20 cellular contexts compared by ENCODE assay signal in the genomic region with DNA sequence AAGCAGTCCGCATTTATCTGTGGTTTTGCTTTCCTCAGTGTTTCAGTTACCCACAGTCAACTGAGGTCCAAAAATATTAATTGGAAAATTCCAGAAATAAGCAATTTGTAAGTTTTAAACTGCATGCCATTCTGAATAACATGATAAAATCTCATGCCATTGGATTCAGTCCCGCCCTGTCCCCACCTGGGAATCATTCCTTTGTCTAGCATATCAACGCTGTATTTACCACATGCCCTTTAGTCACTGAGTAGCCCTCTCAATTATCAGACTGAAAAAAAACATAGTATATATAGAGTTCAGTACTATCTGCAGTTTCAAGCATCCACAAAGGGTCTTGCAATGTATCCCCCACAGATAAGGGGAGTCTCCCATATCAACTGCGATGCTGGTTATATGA. TPM values are rescaled to one million over a fixed set of nuclear protein-coding genes. Genes with fewer than 3 reads are reported as not detected.
DNase-seq lines count a peak whose midpoint lies in the region; ATAC-seq, FAIRE-seq and TF ChIP-seq lines count a peak whose summit lies in the region.
"Had no signal": no experiment of that assay in that cellular context is flagged by ENCODE, and none has a peak within 500 bp of the region (broad histone marks: within the 10 kb centered on the region; RNA-seq: fewer than 3 reads in every experiment).

No MANE protein-coding gene starts in this region.

- H3K27me3 Mint-ChIP-seq in activated CD8-positive, alpha-beta T cell treated with anti-CD3 and anti-CD28 coated beads for 36 hours = no peaks in the 10 kb centered on the region
- no peaks in the 10 kb centered on the region for H3K27me3 Mint-ChIP-seq in activated CD8-positive, alpha-beta T cell treated with anti-CD3 and anti-CD28 coated beads, Interleukin-2, amount 10 ng/mL, durations not matched to agents 7 days and 5 days (ENCODE audit: low read depth)
- H3K27me3 Mint-ChIP-seq in osteocyte (ENCODE audit: unreplicated experiment) = no peaks in the 10 kb centered on the region
- no peaks in the 10 kb centered on the region for H3K27me3 Mint-ChIP-seq in nephron progenitor cell (ENCODE audit: low read depth, poor library complexity)

- no peaks in the 10 kb centered on the region for H3K9me2 ChIP-seq in MM.1S (replicated peaks; ENCODE audit: insufficient read depth, low read length)

- H2AFZ ChIP-seq in MM.1S (ENCODE audit: low read length) (no peak overlapping the region), K562 (ENCODE audit: low read depth, low read length) (no peak overlapping the region)

- no peak for DNase-seq in activated CD8-positive, alpha-beta T cell treated with anti-CD3 and anti-CD28 coated beads for 36 hours
- no peak for DNase-seq in activated CD8-positive, alpha-beta T cell treated with anti-CD3 and anti-CD28 coated beads, Interleukin-2, amount 10 ng/mL, durations not matched to agents 7 days and 5 days
- no peak for DNase-seq in MM.1S
- no peak for DNase-seq in K562 (ENCODE audit: extremely low read depth in 1 of 4, low spot score in 3 of 4)
- DNase-seq in osteocyte (ENCODE audit: extremely low spot score, unreplicated experiment) = no peak
- DNase-seq in hippocampal formation (lab: John Stamatoyannopoulos, UW) = no peak
- no peak for DNase-seq in nephron progenitor cell
- DNase-seq in GM19238 (ENCODE audit: insufficient read length, low spot score) = no peak
- DNase-seq: activated CD4-positive, alpha-beta T cell treated with anti-CD3 and anti-CD28 coated beads, Interleukin-2, amount 50 U/mL, for 48 hours; activated T-cell treated with anti-CD3 and anti-CD28 coated beads for 4 hours; BE2C; dermis blood vessel endothelial cell; DMS 273 treated with DMSO at 0.1 percent for 48 hours; heart right ventricle; mucosa of descending colon; NCI-H1694; NCI-H748 treated with DMSO at 0.1 percent for 48 hours; stimulated activated CD4-positive, alpha-beta T cell treated with anti-CD3 and anti-CD28 coated beads, Interleukin-12 subunit alpha, Interleukin-12 subunit beta, amount 100 ng/mL, for 4 hours had no signal

- no peak for FAIRE-seq in K562 (lab: Jason Lieb, UNC)
- FAIRE-seq: A204.1, GM18507 had no signal

- CTCF ChIA-PET in activated CD8-positive, alpha-beta T cell treated with anti-CD3 and anti-CD28 coated beads for 36 hours (lab: Charles Lee) = interaction anchor here (1.1 to 2.7 kb wide), 5 partner anchors 9 to 77 kb away, joined by 3 to 10 read pairs (median 6); no protein-coding TSS in a partner anchor
- CTCF ChIA-PET in activated CD8-positive, alpha-beta T cell treated with anti-CD3 and anti-CD28 coated beads, Interleukin-2, amount 10 ng/mL, durations not matched to agents 7 days and 5 days (lab: Charles Lee) = interaction anchor here (1.1 to 3.5 kb wide), 6 partner anchors 9 to 32 kb away, joined by 3 to 16 read pairs (median 4); no protein-coding TSS in a partner anchor
- CTCF ChIA-PET in K562 (lab: Yijun Ruan, JAX; ENCODE audit: low intra/inter-chr PET ratio) = no interaction called here

- TF ChIP-seq CTCF in activated CD8-positive, alpha-beta T cell treated with anti-CD3 and anti-CD28 coated beads for 36 hours (IDR thresholded peaks at IDR 0.05) = no peak
- TF ChIP-seq CTCF in MM.1S (IDR thresholded peaks at IDR 0.05; ENCODE audit: low read length) (no peak), K562 (IDR thresholded peaks at IDR 0.05 in 2 of 3, conservative IDR thresholded peaks at IDR 0.05 in 1 of 3; ENCODE audit: insufficient read depth in 2 of 3, low read depth in 1 of 3, low read length in 3 of 3) (no peak), osteocyte (IDR thresholded peaks at IDR 0.05) (no peak), nephron progenitor cell (IDR thresholded peaks at IDR 0.05) (no peak)

- intact Hi-C loops in activated CD8-positive, alpha-beta T cell treated with anti-CD3 and anti-CD28 coated beads for 36 hours (cut with micrococcal nuclease) = no loop called here
- intact Hi-C loops in K562 (cut with micrococcal nuclease) = no loop called here

- H4K20me1 ChIP-seq in MM.1S (ENCODE audit: insufficient read depth, low read length) (no peaks in the 10 kb centered on the region), K562 (replicated peaks; ENCODE audit: control insufficient read depth, insufficient read depth, low read length) (no peaks in the 10 kb centered on the region)

- peaks cover 92% of the 10 kb centered on the region for H3K79me2 ChIP-seq in MM.1S (ENCODE audit: low read length)
- peaks cover 94% of the 10 kb centered on the region for H3K79me2 ChIP-seq in K562 (ENCODE audit: control insufficient read depth, insufficient read depth, low read length)

- H3K27ac Mint-ChIP-seq in activated CD8-positive, alpha-beta T cell treated with anti-CD3 and anti-CD28 coated beads for 36 hours = peak overlapping the region; percentile 75
- H3K27ac Mint-ChIP-seq in activated CD8-positive, alpha-beta T cell treated with anti-CD3 and anti-CD28 coated beads, Interleukin-2, amount 10 ng/mL, durations not matched to agents 7 days and 5 days = no peak overlapping the region
- H3K27ac Mint-ChIP-seq in osteocyte (ENCODE audit: unreplicated experiment) (peak overlapping the region; percentile 88), nephron progenitor cell (no peak overlapping the region)

- TF ChIP-seq EP300 in K562 (IDR thresholded peaks at IDR 0.05; ENCODE audit: low read length) = no peak

- ATAC-seq in activated CD8-positive, alpha-beta T cell treated with anti-CD3 and anti-CD28 coated beads for 36 hours = no peak
- no peak for ATAC-seq in activated CD8-positive, alpha-beta T cell treated with anti-CD3 and anti-CD28 coated beads, Interleukin-2, amount 10 ng/mL, durations not matched to agents 7 days and 5 days
- ATAC-seq in K562 = peak; percentile 18
- ATAC-seq: mucosa of descending colon had no signal

- H3K4me3 ChIP-seq in MM.1S (ENCODE audit: low read length) (no peak overlapping the region), K562 (no peak overlapping the region)
- H3K4me3 ChIP-seq: heart right ventricle, mucosa of descending colon had no signal

- H3K27me3 ChIP-seq in MM.1S (replicated peaks; ENCODE audit: insufficient read depth, low read length) = no peaks in the 10 kb centered on the region
- H3K27me3 ChIP-seq in K562 (ENCODE audit: control insufficient read depth in 2 of 2, insufficient read depth in 2 of 2, low read length in 2 of 2) = no peaks in the 10 kb centered on the region
- H3K27me3 ChIP-seq: BE2C, heart right ventricle had no signal

- 55% methylated on average over 4 of the region's 4 CpGs for whole genome bisulfite sequencing in K562 (ENCODE audit: insufficient coverage, low coverage, missing lambda C conversion rate)

- POLR2A ChIA-PET in activated CD8-positive, alpha-beta T cell treated with anti-CD3 and anti-CD28 coated beads for 36 hours (lab: Charles Lee) = interaction anchor here (1.0 to 2.1 kb wide), 2 partner anchors 9 to 17 kb away, joined by 3 to 11 read pairs; a partner anchor contains a TSS
- POLR2A ChIA-PET in activated CD8-positive, alpha-beta T cell treated with anti-CD3 and anti-CD28 coated beads, Interleukin-2, amount 10 ng/mL, durations not matched to agents 7 days and 5 days (lab: Charles Lee) = interaction anchor here (0.7 to 4.0 kb wide), 4 partner anchors 8 to 80 kb away, joined by 3 to 20 read pairs (median 4); a partner anchor contains a TSS
- POLR2A ChIA-PET in K562 (lab: Yijun Ruan, JAX) = interaction anchor here (1.0 to 3.9 kb wide), 4 partner anchors 9 to 16 kb away, joined by 5 to 28 read pairs (median 8); a partner anchor contains a TSS

- H3K36me3 ChIP-seq in MM.1S (replicated peaks; ENCODE audit: insufficient read depth, low read length) (no peaks in the 10 kb centered on the region), K562 (ENCODE audit: control insufficient read depth, insufficient read depth, low read length) (peaks cover 76% of the 10 kb centered on the region)
- H3K36me3 ChIP-seq: BE2C had no signal

- in situ Hi-C loops in K562 (cut with MboI) = no loop called here

- no peaks in the 10 kb centered on the region for H3K9me1 ChIP-seq in K562 (ENCODE audit: control insufficient read depth, insufficient read depth, low read length)

- H3K9ac ChIP-seq in MM.1S (ENCODE audit: low read length) = no peak overlapping the region
- no peak overlapping the region for H3K9ac ChIP-seq in K562 (ENCODE audit: insufficient read depth in 1 of 2, low read depth in 2 of 2, low read length in 2 of 2)

- H3K36me3 Mint-ChIP-seq in activated CD8-positive, alpha-beta T cell treated with anti-CD3 and anti-CD28 coated beads for 36 hours (ENCODE audit: low read depth) = peaks cover 53% of the 10 kb centered on the region
- peaks cover 59% of the 10 kb centered on the region for H3K36me3 Mint-ChIP-seq in activated CD8-positive, alpha-beta T cell treated with anti-CD3 and anti-CD28 coated beads, Interleukin-2, amount 10 ng/mL, durations not matched to agents 7 days and 5 days (ENCODE audit: low read depth)
- H3K36me3 Mint-ChIP-seq in osteocyte (ENCODE audit: unreplicated experiment) = peaks cover 11% of the 10 kb centered on the region
- peaks cover 54% of the 10 kb centered on the region for H3K36me3 Mint-ChIP-seq in nephron progenitor cell (ENCODE audit: low read depth)

- H3K4me1 ChIP-seq in MM.1S (ENCODE audit: low read length) (peaks cover 25% of the 10 kb centered on the region), K562 (replicated peaks in 1 of 2; ENCODE audit: control insufficient read depth in 2 of 2, insufficient read depth in 2 of 2, low read length in 2 of 2) (peaks cover under 1 to 32% of the 10 kb centered on the region in 2 experiments; a peak in 2 of 5 replicates)
- H3K4me1 ChIP-seq: BE2C had no signal

- peaks cover 3% of the 10 kb centered on the region for H3K9me3 Mint-ChIP-seq in activated CD8-positive, alpha-beta T cell treated with anti-CD3 and anti-CD28 coated beads for 36 hours
- no peaks in the 10 kb centered on the region for H3K9me3 Mint-ChIP-seq in activated CD8-positive, alpha-beta T cell treated with anti-CD3 and anti-CD28 coated beads, Interleukin-2, amount 10 ng/mL, durations not matched to agents 7 days and 5 days (ENCODE audit: insufficient read depth)
- peaks cover 4% of the 10 kb centered on the region for H3K9me3 Mint-ChIP-seq in osteocyte (ENCODE audit: unreplicated experiment)
- H3K9me3 Mint-ChIP-seq in nephron progenitor cell = no peaks in the 10 kb centered on the region

- peaks cover 5% of the 10 kb centered on the region; the same call in 1 of the 2 replicates for H3F3A ChIP-seq in MM.1S (ENCODE audit: insufficient read depth, low read length)

- no peak for TF ChIP-seq POLR2A in K562 (conservative IDR thresholded peaks at IDR 0.05)

- no peak overlapping the region for H3K4me3 Mint-ChIP-seq in activated CD8-positive, alpha-beta T cell treated with anti-CD3 and anti-CD28 coated beads for 36 hours
- no peak overlapping the region for H3K4me3 Mint-ChIP-seq in activated CD8-positive, alpha-beta T cell treated with anti-CD3 and anti-CD28 coated beads, Interleukin-2, amount 10 ng/mL, durations not matched to agents 7 days and 5 days
- no peak overlapping the region for H3K4me3 Mint-ChIP-seq in osteocyte (ENCODE audit: unreplicated experiment)
- H3K4me3 Mint-ChIP-seq in nephron progenitor cell = no peak overlapping the region

- peak overlapping the region; percentile 25; the same call in 1 of the 2 replicates for H3K27ac ChIP-seq in MM.1S (ENCODE audit: low read length)
- H3K27ac ChIP-seq in K562 (ENCODE audit: extremely low read depth, low read depth, low read length) = peak overlapping the region; percentile 26; the same call in 2 of the 3 replicates

- H3K4me2 ChIP-seq in MM.1S (ENCODE audit: low read depth, low read length) (peak overlapping the region; percentile 57; the same call in 1 of the 2 replicates), K562 (ENCODE audit: insufficient read depth, low read length) (no peak overlapping the region)

- BruUV-seq in K562 (replicated peaks; lab: Mats Ljungman, UMichigan) = no TSS peak

- H3K9me3 ChIP-seq in MM.1S (replicated peaks; ENCODE audit: insufficient read depth, low read length) (no peaks in the 10 kb centered on the region), K562 (replicated peaks; ENCODE audit: control insufficient read depth, insufficient read depth, low read depth, low read length) (no peaks in the 10 kb centered on the region)
- H3K9me3 ChIP-seq: BE2C, heart right ventricle, mucosa of descending colon had no signal

- peaks cover 74% of the 10 kb centered on the region for H3K4me1 Mint-ChIP-seq in activated CD8-positive, alpha-beta T cell treated with anti-CD3 and anti-CD28 coated beads for 36 hours (ENCODE audit: low read depth)
- peaks cover 55% of the 10 kb centered on the region for H3K4me1 Mint-ChIP-seq in activated CD8-positive, alpha-beta T cell treated with anti-CD3 and anti-CD28 coated beads, Interleukin-2, amount 10 ng/mL, durations not matched to agents 7 days and 5 days (ENCODE audit: low read depth)
- H3K4me1 Mint-ChIP-seq in osteocyte (ENCODE audit: unreplicated experiment) (peaks cover 44% of the 10 kb centered on the region), nephron progenitor cell (peaks cover 18% of the 10 kb centered on the region)

- no peak for TF ChIP-seq RAD21 in K562 (CRISPR knock-in tag; conservative IDR thresholded peaks at IDR 0.05 in 1 of 2, IDR thresholded peaks at IDR 0.05 in 1 of 2)

RNA-seq across cellular contexts. Expression of a gene that starts 17.1 kb away (rescaled TPM):
- 10 to 100 TPM; 53.3 to 56.2 TPM for total RNA-seq in activated CD8-positive, alpha-beta T cell treated with anti-CD3 and anti-CD28 coated beads for 36 hours
- 10 to 100 TPM; 50.0 to 53.4 TPM for total RNA-seq in activated CD8-positive, alpha-beta T cell treated with anti-CD3 and anti-CD28 coated beads, Interleukin-2, amount 10 ng/mL, durations not matched to agents 7 days and 5 days
- total RNA-seq in K562 (2011; cell fraction: chromatin; rRNA removed; ENCODE audit: low replicate concordance) = 23.7 and 84.5 TPM in 2 replicates
- total RNA-seq in K562 (2011; cell fraction: nucleolus; rRNA removed) = 11.0 and 16.3 TPM in 2 replicates
- total RNA-seq in K562 (2011; cell fraction: nucleoplasm; rRNA removed) = 31.1 and 32.8 TPM in 2 replicates
- total RNA-seq in K562 (2014; rRNA removed) = 34.7 and 36.4 TPM in 2 replicates
- total RNA-seq in K562 (2014; rRNA removed; fragmentation: Illumina TruSeq; extraction: Trizol) = 64.8 and 74.0 TPM in 2 replicates
- total RNA-seq in K562 (2015; rRNA removed; fragmentation: Illumina TruSeq; extraction: Trizol) = 60.3 and 61.5 TPM in 2 replicates
- 80.4 and 87.0 TPM in 2 replicates for total RNA-seq in K562 (2021)
- polyA plus RNA-seq in K562 (2011; rRNA removed) = 54.2 and 83.6 TPM in 2 replicates
- 30.0 and 36.4 TPM in 2 replicates for polyA plus RNA-seq in K562 (2011; cell fraction: cytosol; rRNA removed)
- 43.2 and 52.8 TPM in 2 replicates for polyA plus RNA-seq in K562 (2011; cell fraction: nucleus; rRNA removed)
- polyA plus RNA-seq in K562 (2012) = 68.7 and 70.4 TPM in 2 replicates
- 124 and 130 TPM in 2 replicates for polyA plus RNA-seq in K562 (2014; fragmentation: Illumina TruSeq; extraction: Trizol)
- 10 to 100 TPM; 27.5 to 31.2 TPM for polyA plus RNA-seq in K562 (2014; fragmentation: Nextera tagmentation; extraction: Ambion mirVana)
- 51.2 and 53.5 TPM in 2 replicates for polyA plus RNA-seq in K562 (2014; rRNA removed)
- polyA minus RNA-seq in K562 (2011; rRNA and poly(A)+ RNA removed) = 126 and 143 TPM in 2 replicates
- polyA minus RNA-seq in K562 (2011; cell fraction: cytosol; rRNA and poly(A)+ RNA removed) = 54.5 and 56.1 TPM in 2 replicates
- 19.8 and 32.3 TPM in 2 replicates for polyA minus RNA-seq in K562 (2011; cell fraction: nucleus; rRNA and poly(A)+ RNA removed)
- total RNA-seq in osteocyte = 53.6 and 55.4 TPM in 2 replicates

Comparison
In these comparisons a context has a peak if more than half of its experiments do, and no peak if none do; other contexts are left out.
1. H3K27ac Mint-ChIP-seq: peak in activated CD8-positive, alpha-beta T cell treated with anti-CD3 and anti-CD28 coated beads for 36 hours (single experiment) and osteocyte (single experiment); none in activated CD8-positive, alpha-beta T cell treated with anti-CD3 and anti-CD28 coated beads, Interleukin-2, amount 10 ng/mL, durations not matched to agents 7 days and 5 days (single experiment) and nephron progenitor cell (single experiment).